In genomic region chr6:1382331-1382882, GRCh38 we compare ENCODE assay signal across 12 cellular contexts. TPM values are rescaled to one million over a fixed set of nuclear protein-coding genes. Genes with fewer than 3 reads are reported as not detected.
DNase-seq lines count a peak whose midpoint lies in the region; ATAC-seq, FAIRE-seq and TF ChIP-seq lines count a peak whose summit lies in the region.
"Had no signal": no experiment of that assay in that cellular context is flagged by ENCODE, and none has a peak within 500 bp of the region (broad histone marks: within the 10 kb centered on the region; RNA-seq: fewer than 3 reads in every experiment).

No MANE protein-coding gene starts in this region.

- H3K9me3 Mint-ChIP-seq in activated B cell treated with CpG ODN at 0.5 μM for 24 hours: no peaks in the 10 kb centered on the region

- no peak overlapping the region for H3K27ac Mint-ChIP-seq in activated B cell treated with CpG ODN at 0.5 μM for 24 hours

- H3K4me1 Mint-ChIP-seq in activated B cell treated with CpG ODN at 0.5 μM for 24 hours: peaks cover 38% of the 10 kb centered on the region

- POLR2A ChIA-PET in activated B cell treated with CpG ODN at 0.5 μM for 24 hours (lab: Charles Lee): no interaction called here

- H3K27me3 ChIP-seq in keratinocyte (ENCODE audit: control insufficient read depth, extremely low read depth, insufficient read depth, low read length) (peaks cover 99% of the 10 kb centered on the region), stomach smooth muscle (ENCODE audit: control insufficient read depth in 1 of 2, insufficient read depth in 2 of 2, low read length in 2 of 2) (peaks cover 12 to 20% of the 10 kb centered on the region in 2 donors)

- no peak for ATAC-seq in activated B cell treated with CpG ODN at 0.5 μM for 24 hours (ENCODE audit: low read depth)
- no peak for ATAC-seq in HG03520 (IDR thresholded peaks at IDR 0.05; ENCODE audit: unreplicated experiment)
- ATAC-seq in HG03159 (IDR thresholded peaks at IDR 0.05; ENCODE audit: unreplicated experiment): no peak

- H2AFZ ChIP-seq in keratinocyte (ENCODE audit: control insufficient read depth, low read length): no peak overlapping the region

- H3K4me1 ChIP-seq in keratinocyte (ENCODE audit: control insufficient read depth, extremely low read depth, insufficient read depth, low read length): peaks cover 3% of the 10 kb centered on the region
- H3K4me1 ChIP-seq in stomach smooth muscle (ENCODE audit: control insufficient read depth, insufficient read depth, low read length): peaks cover 43% of the 10 kb centered on the region

- H3K9ac ChIP-seq in keratinocyte (ENCODE audit: control insufficient read depth, extremely low read depth, insufficient read depth, low read length) (no peak overlapping the region), stomach smooth muscle (ENCODE audit: low read length in 2 of 2) (peak overlapping the region; percentile 66 to 71)

- no peak for FAIRE-seq in keratinocyte (lab: Jason Lieb, UNC)
- FAIRE-seq: pancreas had no signal

- dilution Hi-C loops in keratinocyte (cut with MboI; ENCODE audit: extremely low pct_ligation_motif_present, low sequenced_read_pairs): no loop called here

- no peaks in the 10 kb centered on the region for H3K9me1 ChIP-seq in keratinocyte (ENCODE audit: control insufficient read depth, extremely low read depth, insufficient read depth, low read length)

- intact Hi-C loops in activated B cell treated with CpG ODN at 0.5 μM for 24 hours (cut with micrococcal nuclease): loop anchor here (1.0 to 5.0 kb wide), 4 partner anchors 230 to 990 kb away; partner anchors contain the start of gene IRF4

- no peaks in the 10 kb centered on the region for H3K79me2 ChIP-seq in keratinocyte (ENCODE audit: control insufficient read depth, insufficient read depth, low read length)

- H3K9me3 ChIP-seq in keratinocyte (ENCODE audit: control insufficient read depth, low read depth, low read length) (no peaks in the 10 kb centered on the region), stomach smooth muscle (ENCODE audit: control insufficient read depth in 2 of 2, low read length in 2 of 2) (no peaks in the 10 kb centered on the region)
- H3K9me3 ChIP-seq: pancreas had no signal

- no peaks in the 10 kb centered on the region for H3K36me3 Mint-ChIP-seq in activated B cell treated with CpG ODN at 0.5 μM for 24 hours (ENCODE audit: low read depth)

- no peaks in the 10 kb centered on the region for H4K20me1 ChIP-seq in keratinocyte (ENCODE audit: control insufficient read depth, extremely low read depth, insufficient read depth, low read length)

- H3K27ac ChIP-seq in keratinocyte (ENCODE audit: control insufficient read depth, insufficient read depth, low read length): no peak overlapping the region
- H3K27ac ChIP-seq in stomach smooth muscle (ENCODE audit: low read length): peak overlapping the region; percentile 90
- H3K27ac ChIP-seq: pancreas had no signal

- H3K4me2 ChIP-seq in keratinocyte (ENCODE audit: control insufficient read depth, extremely low read depth, insufficient read depth, low read depth, low read length): peak overlapping the region; percentile 45

- H3K4me3 ChIP-seq in HFF-Myc (replicated peaks; ENCODE audit: low read depth, low read length) (peak overlapping the region; percentile 42), keratinocyte (ENCODE audit: control insufficient read depth in 2 of 3, extremely low read depth in 1 of 3, insufficient read depth in 2 of 3, low read depth in 1 of 3, low read length in 3 of 3) (no peak overlapping the region), stomach smooth muscle (ENCODE audit: low read length in 2 of 2) (peak overlapping the region in 1 of 2 donors; percentile 76)

- CTCF ChIA-PET in activated B cell treated with CpG ODN at 0.5 μM for 24 hours (lab: Charles Lee): no interaction called here

- H3K36me3 ChIP-seq in keratinocyte (ENCODE audit: control insufficient read depth in 2 of 2, extremely low read depth in 1 of 2, insufficient read depth in 2 of 2, low read length in 2 of 2): no peaks in the 10 kb centered on the region
- no peaks in the 10 kb centered on the region for H3K36me3 ChIP-seq in stomach smooth muscle (ENCODE audit: control insufficient read depth in 2 of 2, insufficient read depth in 2 of 2, low read length in 2 of 2)
- H3K36me3 ChIP-seq: pancreas had no signal

- TF ChIP-seq CTCF in HFF-Myc (IDR thresholded peaks at IDR 0.05; ENCODE audit: low read depth, low read length, missing control alignments): no peak
- TF ChIP-seq CTCF in activated B cell treated with CpG ODN at 0.5 μM for 24 hours (IDR thresholded peaks at IDR 0.05): no peak
- no peak for TF ChIP-seq CTCF in keratinocyte (optimal IDR thresholded peaks at IDR 0.05 in 1 of 3, IDR thresholded peaks at IDR 0.05 in 1 of 3, conservative IDR thresholded peaks at IDR 0.05 in 1 of 3; ENCODE audit: extremely low read depth in 1 of 3, insufficient read depth in 2 of 3, low read length in 3 of 3)

- H3K4me3 Mint-ChIP-seq in activated B cell treated with CpG ODN at 0.5 μM for 24 hours: peak overlapping the region; percentile 19

- H3K27me3 Mint-ChIP-seq in activated B cell treated with CpG ODN at 0.5 μM for 24 hours: peaks cover 59% of the 10 kb centered on the region

- no peak for DNase-seq in HFF-Myc (ENCODE audit: extremely low read depth, low read depth)
- no peak for DNase-seq in activated B cell treated with CpG ODN at 0.5 μM for 24 hours
- DNase-seq in keratinocyte (ENCODE audit: low read depth, low spot score): no peak
- no peak for DNase-seq in NCI-H2171 treated with DMSO at 0.1 percent for 48 hours (lab: John Stamatoyannopoulos, UW)
- no peak for DNase-seq in NCI-H146 treated with DMSO at 0.1 percent for 48 hours (lab: John Stamatoyannopoulos, UW; ENCODE audit: unreplicated experiment)
- DNase-seq: NCI-H446 treated with DMSO at 0.1 percent for 48 hours had no signal

RNA-seq across cellular contexts. Expression of gene FOXF2, which starts 7.0 kb away (rescaled TPM):
- not detected in 2 replicates for total RNA-seq in activated B cell treated with CpG ODN at 0.5 μM for 24 hours
- 0.28 to 0.68 TPM (median 0.34 TPM) in 3 replicates for polyA plus RNA-seq in keratinocyte
- not detected for polyA plus RNA-seq in keratinocyte (2011; ENCODE audit: low read depth)
- 0.49 and 0.51 TPM in 2 replicates for polyA plus RNA-seq in keratinocyte (2011; cell fraction: cytosol; rRNA removed)
- 0.37 and 0.67 TPM in 2 replicates for polyA plus RNA-seq in keratinocyte (2011; cell fraction: nucleus; rRNA removed)
- 0.11 and 0.38 TPM in 2 replicates for polyA plus RNA-seq in keratinocyte (2012; ENCODE audit: low replicate concordance)
- polyA minus RNA-seq in keratinocyte: 0.16 to 0.66 TPM in 2 of 3 replicates, not detected in the other
- polyA minus RNA-seq in keratinocyte (2011; cell fraction: cytosol; rRNA and poly(A)+ RNA removed): 1.2 TPM
- polyA minus RNA-seq in keratinocyte (2011; cell fraction: nucleus; rRNA and poly(A)+ RNA removed): 0.21 and 0.54 TPM in 2 replicates
- total RNA-seq: G401; T-helper 1 cell treated with Interleukin-12 subunit alpha and Interleukin-12 subunit beta and Interleukin-4 antibody, amounts not matched to agents 30 ng/mL and 1 ng/mL, for 36 hours had no signal
